In the genomic region with DNA sequence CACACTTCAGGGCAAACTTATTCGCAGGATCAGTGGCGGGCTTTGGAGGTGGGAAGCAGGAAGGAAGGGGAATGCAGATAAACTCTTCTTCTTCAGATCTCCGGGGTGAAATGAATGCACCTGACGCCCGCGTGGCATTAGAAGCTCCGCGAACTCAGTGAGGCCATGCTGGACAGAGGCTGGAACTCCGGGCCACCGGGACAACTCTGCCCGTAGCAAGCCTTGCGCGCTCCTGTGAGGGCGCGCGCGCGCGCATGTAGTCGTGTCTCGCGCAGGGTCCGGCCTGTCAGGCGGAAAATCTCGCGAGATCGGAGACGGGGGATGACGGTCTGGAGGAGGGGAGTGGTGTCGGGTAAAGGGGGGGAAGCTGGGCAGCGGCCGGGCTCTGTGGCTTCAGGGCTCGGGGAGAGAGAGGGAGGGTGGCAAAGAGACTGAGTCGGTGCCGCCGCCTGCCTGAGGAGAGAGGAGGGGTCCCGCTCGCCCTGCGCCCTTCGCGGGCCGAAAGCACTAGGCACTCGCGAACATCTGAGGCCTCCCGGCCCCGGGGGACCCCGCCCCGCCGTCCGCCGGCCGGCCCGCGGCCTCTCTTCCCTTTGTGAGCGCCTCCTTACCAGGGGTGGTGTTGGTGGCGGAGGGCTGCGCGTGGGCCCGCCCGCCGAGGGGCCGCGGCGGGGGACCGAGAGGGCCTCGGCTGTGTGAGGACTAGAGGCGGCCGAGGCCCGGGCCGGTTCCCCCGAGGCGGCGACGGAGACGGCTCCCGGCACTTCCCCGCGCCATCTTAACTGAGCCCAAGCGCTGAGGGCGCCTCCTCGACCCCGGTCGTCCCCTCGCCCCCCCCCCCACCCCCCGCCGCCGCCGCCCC, we compare ENCODE assay signal across 8 cellular contexts. TPM values are rescaled to one million over a fixed set of nuclear protein-coding genes. Genes with fewer than 3 reads are reported as not detected.
A peak's percentile ranks its signal among the peaks of the same experiment; 100 is the strongest.
DNase-seq lines count a peak whose midpoint lies in the region; ATAC-seq and TF ChIP-seq lines count a peak whose summit lies in the region.

TSS of gene TAOK1 (plus strand) at position 370 of the 862 bp plus-strand sequence. CDS start 61,186 bp downstream, outside the sequence.

- peak within 1 kb of the TSS; percentile 97 for H3K4me3 Mint-ChIP-seq in stimulated activated naive CD8-positive, alpha-beta T cell treated with anti-CD3 and anti-CD28 coated beads, Interleukin-15, amount 100 ng/mL, for 72 hours

- H3K27ac ChIP-seq in SJSA1 = peak within 1 kb of the TSS; percentile 82
- peak within 1 kb of the TSS; percentile 93 for H3K27ac ChIP-seq in neural cell (ENCODE audit: low read length)

- H2AFZ ChIP-seq in neural cell (ENCODE audit: low read depth, low read length) = peak within 1 kb of the TSS; percentile 65

- no peaks in the 10 kb centered on the region; the same call in 1 of the 2 replicates for H3K36me3 ChIP-seq in ES-I3 (ENCODE audit: insufficient read depth, low read length)
- no peaks in the 10 kb centered on the region; the same call in 1 of the 2 replicates for H3K36me3 ChIP-seq in SJSA1
- no peaks in the 10 kb centered on the region for H3K36me3 ChIP-seq in neural cell (ENCODE audit: insufficient read depth, low read length)

- ATAC-seq in stimulated activated naive CD8-positive, alpha-beta T cell treated with anti-CD3 and anti-CD28 coated beads, Interleukin-15, amount 100 ng/mL, for 72 hours = peak; percentile 97

- peak within 1 kb of the TSS; percentile 93 for H3K4me3 ChIP-seq in SJSA1
- H3K4me3 ChIP-seq in fibroblast of villous mesenchyme (ENCODE audit: low read depth, low read length) = peak within 1 kb of the TSS; percentile 96
- peak within 1 kb of the TSS; percentile 74 for H3K4me3 ChIP-seq in neural cell (ENCODE audit: low read length)

- H3K79me2 ChIP-seq in neural cell (replicated peaks; ENCODE audit: insufficient read depth, low read length) = peaks cover 44% of the 10 kb centered on the region

- H3K27me3 Mint-ChIP-seq in stimulated activated naive CD8-positive, alpha-beta T cell treated with anti-CD3 and anti-CD28 coated beads, Interleukin-15, amount 100 ng/mL, for 72 hours = no peaks in the 10 kb centered on the region

- no peaks in the 10 kb centered on the region for H3K9me2 ChIP-seq in neural cell (ENCODE audit: insufficient read depth, low read length)

- H3K4me2 ChIP-seq in neural cell (ENCODE audit: low read length) = peak within 1 kb of the TSS; percentile 86

- no peaks in the 10 kb centered on the region for H3K9me3 Mint-ChIP-seq in stimulated activated naive CD8-positive, alpha-beta T cell treated with anti-CD3 and anti-CD28 coated beads, Interleukin-15, amount 100 ng/mL, for 72 hours

- H3K9me3 ChIP-seq in ES-I3 (ENCODE audit: control insufficient read depth, insufficient read depth, low read length) = no peaks in the 10 kb centered on the region
- no peaks in the 10 kb centered on the region for H3K9me3 ChIP-seq in SJSA1 (replicated peaks)
- H3K9me3 ChIP-seq in neural cell (ENCODE audit: low read length) = no peaks in the 10 kb centered on the region

- H3F3A ChIP-seq in neural cell (ENCODE audit: insufficient read depth, low read length, poor library complexity, severe bottlenecking) = no peaks in the 10 kb centered on the region

- H3K9ac ChIP-seq in ES-I3 (ENCODE audit: low read depth, low read length) = peak within 1 kb of the TSS; percentile 55
- H3K9ac ChIP-seq in neural cell (ENCODE audit: low read length) = peak within 1 kb of the TSS; percentile 99

- TF ChIP-seq CTCF in fibroblast of villous mesenchyme (IDR thresholded peaks at IDR 0.05; ENCODE audit: insufficient read depth, low read depth, low read length) (no peak), neural cell (IDR thresholded peaks at IDR 0.05; ENCODE audit: poor library complexity, severe bottlenecking) (no peak)

- peaks cover 57% of the 10 kb centered on the region for H3K4me1 Mint-ChIP-seq in stimulated activated naive CD8-positive, alpha-beta T cell treated with anti-CD3 and anti-CD28 coated beads, Interleukin-15, amount 100 ng/mL, for 72 hours

- peak; percentile 56 for TF ChIP-seq EP300 in neural cell (conservative IDR thresholded peaks at IDR 0.05; ENCODE audit: poor library complexity, severe bottlenecking)

- H4K20me1 ChIP-seq in neural cell (ENCODE audit: insufficient read depth) = peaks cover 24% of the 10 kb centered on the region

- H3K27ac Mint-ChIP-seq in stimulated activated naive CD8-positive, alpha-beta T cell treated with anti-CD3 and anti-CD28 coated beads, Interleukin-15, amount 100 ng/mL, for 72 hours = peak within 1 kb of the TSS; percentile 98 to 99

- DNase-seq in HCEC 1CT (peak; percentile 96), MV-4-11 (lab: John Stamatoyannopoulos, UW) (peak; percentile 96), SJSA1 (ENCODE audit: low read depth in 1 of 2, low spot score in 2 of 2) (peak; percentile 95 to 99), fibroblast of villous mesenchyme (ENCODE audit: low read depth) (peak; percentile 99)
- DNase-seq in activated gamma-delta T cell treated with anti-CD3 and anti-CD28 coated beads, Interleukin-2, amount 50 U/mL, for 16 hours (ENCODE audit: low read depth) = peak; percentile 97
- peak; percentile 97 to 98 for DNase-seq in stimulated activated naive CD8-positive, alpha-beta T cell treated with anti-CD3 and anti-CD28 coated beads, Interleukin-15, amount 100 ng/mL, for 72 hours

- no peaks in the 10 kb centered on the region for H3K4me1 ChIP-seq in ES-I3 (ENCODE audit: insufficient read depth, low read length)
- no peaks in the 10 kb centered on the region for H3K4me1 ChIP-seq in SJSA1 (replicated peaks)

- H3K27me3 ChIP-seq in SJSA1 (replicated peaks) (no peaks in the 10 kb centered on the region), neural cell (ENCODE audit: insufficient read depth, low read depth, low read length) (no peaks in the 10 kb centered on the region)

- peak; percentile 19 for TF ChIP-seq RAD21 in neural cell (conservative IDR thresholded peaks at IDR 0.05)

TF ChIP-seq in neural cell, 6 proteins besides CTCF, POLR2A, EP300 and RAD21:
- TF ChIP-seq POLR2AphosphoS5 (IDR thresholded peaks at IDR 0.05) (peak; percentile 99), TAF1 (IDR thresholded peaks at IDR 0.05; ENCODE audit: low read depth) (peak; percentile 70), SMC3 (conservative IDR thresholded peaks at IDR 0.05; ENCODE audit: poor library complexity) (no peak), EZH2 (IDR thresholded peaks at IDR 0.05; ENCODE audit: borderline replicate concordance, insufficient read depth, low read length, poor library complexity, severe bottlenecking) (no peak), MXI1 (conservative IDR thresholded peaks at IDR 0.05; ENCODE audit: poor library complexity, severe bottlenecking) (peak; percentile 64)
- TF ChIP-seq, protein P1, sequence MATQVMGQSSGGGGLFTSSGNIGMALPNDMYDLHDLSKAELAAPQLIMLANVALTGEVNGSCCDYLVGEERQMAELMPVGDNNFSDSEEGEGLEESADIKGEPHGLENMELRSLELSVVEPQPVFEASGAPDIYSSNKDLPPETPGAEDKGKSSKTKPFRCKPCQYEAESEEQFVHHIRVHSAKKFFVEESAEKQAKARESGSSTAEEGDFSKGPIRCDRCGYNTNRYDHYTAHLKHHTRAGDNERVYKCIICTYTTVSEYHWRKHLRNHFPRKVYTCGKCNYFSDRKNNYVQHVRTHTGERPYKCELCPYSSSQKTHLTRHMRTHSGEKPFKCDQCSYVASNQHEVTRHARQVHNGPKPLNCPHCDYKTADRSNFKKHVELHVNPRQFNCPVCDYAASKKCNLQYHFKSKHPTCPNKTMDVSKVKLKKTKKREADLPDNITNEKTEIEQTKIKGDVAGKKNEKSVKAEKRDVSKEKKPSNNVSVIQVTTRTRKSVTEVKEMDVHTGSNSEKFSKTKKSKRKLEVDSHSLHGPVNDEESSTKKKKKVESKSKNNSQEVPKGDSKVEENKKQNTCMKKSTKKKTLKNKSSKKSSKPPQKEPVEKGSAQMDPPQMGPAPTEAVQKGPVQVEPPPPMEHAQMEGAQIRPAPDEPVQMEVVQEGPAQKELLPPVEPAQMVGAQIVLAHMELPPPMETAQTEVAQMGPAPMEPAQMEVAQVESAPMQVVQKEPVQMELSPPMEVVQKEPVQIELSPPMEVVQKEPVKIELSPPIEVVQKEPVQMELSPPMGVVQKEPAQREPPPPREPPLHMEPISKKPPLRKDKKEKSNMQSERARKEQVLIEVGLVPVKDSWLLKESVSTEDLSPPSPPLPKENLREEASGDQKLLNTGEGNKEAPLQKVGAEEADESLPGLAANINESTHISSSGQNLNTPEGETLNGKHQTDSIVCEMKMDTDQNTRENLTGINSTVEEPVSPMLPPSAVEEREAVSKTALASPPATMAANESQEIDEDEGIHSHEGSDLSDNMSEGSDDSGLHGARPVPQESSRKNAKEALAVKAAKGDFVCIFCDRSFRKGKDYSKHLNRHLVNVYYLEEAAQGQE (IDR thresholded peaks at IDR 0.05; ENCODE audit: borderline replicate concordance) = no peak

RNA-seq across cellular contexts. Expression of gene TAOK1, which starts in this region (rescaled TPM):
- total RNA-seq in SJSA1 (2014; rRNA removed; shearing (Covaris generic)) = 25.2 and 38.4 TPM in 2 replicates
- 64.1 and 70.4 TPM in 2 replicates for total RNA-seq in fibroblast of villous mesenchyme
- 47.5 and 53.2 TPM in 2 replicates for polyA plus RNA-seq in neural cell
- polyA minus RNA-seq in neural cell = 206 and 249 TPM in 2 replicates

Comparison
In these comparisons a context has a peak if more than half of its experiments do, and no peak if none do; other contexts are left out.
1. Peak in every context shown above with its lines: DNase-seq, ATAC-seq, H3K4me3 ChIP-seq and H3K27ac ChIP-seq.